8 cellular contexts compared by ENCODE assay signal in the genomic region with DNA sequence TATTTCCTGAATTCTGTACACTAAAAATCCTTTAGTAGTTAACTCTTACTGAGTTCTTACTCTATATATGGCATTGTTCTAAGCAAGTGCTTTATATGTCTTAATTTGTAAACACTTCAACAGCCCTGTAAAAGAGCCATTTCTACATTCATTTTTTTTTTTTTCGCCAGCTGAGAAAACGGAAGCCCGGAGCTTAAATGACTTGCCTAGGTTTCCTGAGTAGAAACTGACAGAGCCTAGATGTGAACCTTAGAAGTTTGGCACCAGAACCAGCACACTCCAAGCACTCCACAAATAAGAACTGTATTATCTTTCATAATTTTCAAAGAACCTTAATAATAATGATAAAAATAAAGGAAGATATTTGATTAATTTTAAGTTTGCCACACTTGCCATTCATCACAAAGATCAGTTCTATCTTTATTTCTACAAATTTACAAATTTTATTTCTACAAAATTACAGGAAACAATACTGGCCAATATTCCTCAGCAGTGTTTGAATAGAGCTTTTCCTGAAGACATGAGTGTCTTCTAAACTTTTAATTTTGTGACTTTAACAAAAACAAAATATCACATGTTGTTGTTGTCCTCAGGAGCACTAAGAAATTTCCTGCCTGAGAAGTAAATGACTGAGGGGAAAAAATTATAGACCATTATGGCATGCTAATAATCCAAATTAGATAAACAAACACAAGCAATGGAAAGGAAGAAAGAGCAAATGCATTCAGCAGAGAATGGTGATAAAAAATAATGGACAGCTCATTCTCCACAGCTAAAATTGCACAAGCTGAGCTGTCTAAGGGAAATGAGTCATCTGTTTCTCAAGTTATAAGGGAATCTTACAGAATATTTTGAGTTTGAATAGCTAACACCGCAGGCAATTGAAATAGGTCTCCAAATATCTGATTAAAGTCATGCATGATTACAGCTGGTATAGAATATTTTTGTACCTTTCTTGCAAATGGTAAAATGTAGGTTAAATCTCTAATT.
DNase-seq lines count a peak whose midpoint lies in the region; ATAC-seq and TF ChIP-seq lines count a peak whose summit lies in the region.

No MANE protein-coding gene starts in this region.

- intact Hi-C loops in psoas muscle (cut with DNase I) (no loop called here), testis (cut with DNase I; ENCODE audit: low total_unique reads) (no loop called here)

- H3K9me3 Mint-ChIP-seq in chondrocyte (ENCODE audit: low read depth), result no peaks in the 10 kb centered on the region

- no peaks in the 10 kb centered on the region for H4K20me1 ChIP-seq in BLaER1

- TF ChIP-seq CTCF in chondrocyte (IDR thresholded peaks at IDR 0.05) (no peak), psoas muscle (IDR thresholded peaks at IDR 0.05) (no peak), testis (IDR thresholded peaks at IDR 0.05) (no peak)

- WGBS in psoas muscle, 3 donors, result 38 to 58% (median 45%) methylated on average over 4 of the region's 4 CpGs
- 69 to 78% methylated on average over 4 of the region's 4 CpGs for WGBS in testis, 2 donors

- DNase-seq in NCI-H2081 treated with DMSO at 0.1 percent for 48 hours (lab: John Stamatoyannopoulos, UW) (peak; percentile 11), chondrocyte (ENCODE audit: low spot score) (no peak), psoas muscle (no peak), globus pallidus (ENCODE audit: low spot score) (no peak), testis (no peak), NCI-H2196 (lab: John Stamatoyannopoulos, UW; ENCODE audit: unreplicated experiment) (no peak)

- H3K9ac ChIP-seq in BLaER1, result no peak overlapping the region

- H3K27me3 ChIP-seq in BLaER1, result no peaks in the 10 kb centered on the region
- no peaks in the 10 kb centered on the region for H3K27me3 ChIP-seq in psoas muscle (ENCODE audit: insufficient read depth in 3 of 3, low read length in 2 of 3)
- H3K27me3 ChIP-seq in testis, result no peaks in the 10 kb centered on the region

- H3K4me3 ChIP-seq in BLaER1 (no peak overlapping the region), psoas muscle (no peak overlapping the region), testis (no peak overlapping the region)

- H3K4me1 ChIP-seq in BLaER1 (peaks cover 13% of the 10 kb centered on the region; the same call in 1 of the 2 replicates), psoas muscle (peaks cover 8% of the 10 kb centered on the region), testis (no peaks in the 10 kb centered on the region)

- H3K27me3 Mint-ChIP-seq in chondrocyte (ENCODE audit: low read depth), result no peaks in the 10 kb centered on the region

- H3K27ac ChIP-seq in BLaER1, result no peak overlapping the region
- no peak overlapping the region for H3K27ac ChIP-seq in psoas muscle
- H3K27ac ChIP-seq in testis, result no peak overlapping the region

- H3K4me3 Mint-ChIP-seq in chondrocyte (ENCODE audit: unreplicated experiment), result peak overlapping the region; percentile 31

- H3K36me3 Mint-ChIP-seq in chondrocyte (ENCODE audit: low read depth), result no peaks in the 10 kb centered on the region

- peak overlapping the region; percentile 19; the same call in 1 of the 2 replicates for H3K4me2 ChIP-seq in BLaER1

- peak overlapping the region; percentile 76 for H3K27ac Mint-ChIP-seq in chondrocyte (ENCODE audit: unreplicated experiment)

- peaks cover 14% of the 10 kb centered on the region; the same call in 1 of the 2 replicates for H3K36me3 ChIP-seq in BLaER1
- H3K36me3 ChIP-seq in psoas muscle (ENCODE audit: insufficient read depth in 1 of 2, low read depth in 1 of 2), result no peaks in the 10 kb centered on the region
- H3K36me3 ChIP-seq in testis (ENCODE audit: low read depth, missing control alignments), result no peaks in the 10 kb centered on the region

- peaks cover 20% of the 10 kb centered on the region for H3K4me1 Mint-ChIP-seq in chondrocyte (ENCODE audit: low read depth)

- ATAC-seq in GM19463 (IDR thresholded peaks at IDR 0.05; ENCODE audit: unreplicated experiment) (peak; percentile 47), psoas muscle (peak in 3 of 4 donors; percentile 44 to 75 (median 65))

- H3K9me3 ChIP-seq in BLaER1, result peaks cover 17% of the 10 kb centered on the region
- no peaks in the 10 kb centered on the region for H3K9me3 ChIP-seq in psoas muscle
- no peaks in the 10 kb centered on the region for H3K9me3 ChIP-seq in testis

- TF ChIP-seq POLR2A in testis (IDR thresholded peaks at IDR 0.05), result no peak
